ENCODE assay signal across 10 cellular contexts in genomic region chr3:11545186-11545851, GRCh38.
DNase-seq lines count a peak whose midpoint lies in the region; ATAC-seq and TF ChIP-seq lines count a peak whose summit lies in the region.
"Had no signal": no experiment of that assay in that cellular context is flagged by ENCODE, and none has a peak within 500 bp of the region (broad histone marks: within the 10 kb centered on the region; RNA-seq: fewer than 3 reads in every experiment).

No MANE protein-coding gene starts in this region.

- H3K9me3 ChIP-seq in WERI-Rb-1 (ENCODE audit: severe bottlenecking) (no peaks in the 10 kb centered on the region), mucosa of descending colon (no peaks in the 10 kb centered on the region), transverse colon (no peaks in the 10 kb centered on the region)

- H3K27ac ChIP-seq in WERI-Rb-1 (peak overlapping the region; percentile 72), transverse colon (peak overlapping the region; percentile 32 to 44 (median 36))
- H3K27ac ChIP-seq: parathyroid adenoma had no signal

- intact Hi-C loops in mucosa of descending colon (cut with DNase I, micrococcal nuclease) (no loop called here), transverse colon (cut with DNase I; ENCODE audit: low total_unique reads) (no loop called here), lower leg skin (cut with DNase I; ENCODE audit: low total_unique reads) (no loop called here)

- 78 to 89% methylated on average over 5 to 16 of the region's 16 CpGs for WGBS in transverse colon (ENCODE audit: low coverage in 1 of 2), 2 donors
- 68 to 73% methylated on average over 16 of the region's 16 CpGs for WGBS in lower leg skin, 2 donors

- H3K36me3 ChIP-seq in WERI-Rb-1 (no peaks in the 10 kb centered on the region), mucosa of descending colon (ENCODE audit: low read depth) (no peaks in the 10 kb centered on the region), transverse colon (no peaks in the 10 kb centered on the region)

- H3K4me3 ChIP-seq in WERI-Rb-1 (ENCODE audit: low read depth, low read length) (no peak overlapping the region), fibroblast of the aortic adventitia (ENCODE audit: low read depth, low read length) (no peak overlapping the region), mucosa of descending colon (no peak overlapping the region), transverse colon (no peak overlapping the region), lower leg skin (ENCODE audit: low read depth, poor library complexity, severe bottlenecking) (no peak overlapping the region)

- no peaks in the 10 kb centered on the region for H3K27me3 ChIP-seq in WERI-Rb-1 (ENCODE audit: insufficient read depth, low read depth, severe bottlenecking)
- H3K27me3 ChIP-seq in transverse colon = no peaks in the 10 kb centered on the region

- DNase-seq in WERI-Rb-1 (no peak), fibroblast of the aortic adventitia (ENCODE audit: low read depth) (peak; percentile 33), mucosa of descending colon (peak in 1 of 3 donors; percentile 17), transverse colon (no peak), lower leg skin (ENCODE audit: low spot score in 2 of 2) (no peak), NK-92 (lab: John Stamatoyannopoulos, UW; ENCODE audit: unreplicated experiment) (no peak), putamen (ENCODE audit: low spot score) (no peak)
- DNase-seq: PC-3; stimulated activated CD4-positive, alpha-beta T cell treated with anti-CD3 and anti-CD28 coated beads, Interleukin-4, amount 100 ng/mL, for 1 hour had no signal

- TF ChIP-seq CTCF in WERI-Rb-1 (IDR thresholded peaks at IDR 0.05; ENCODE audit: low read depth, low read length) (no peak), fibroblast of the aortic adventitia (IDR thresholded peaks at IDR 0.05; ENCODE audit: insufficient read depth, low read length) (peak; percentile 41), mucosa of descending colon (IDR thresholded peaks at IDR 0.05) (no peak), transverse colon (IDR thresholded peaks at IDR 0.05) (no peak), lower leg skin (IDR thresholded peaks at IDR 0.05) (no peak)

- no peaks in the 10 kb centered on the region for H3K4me1 ChIP-seq in mucosa of descending colon (ENCODE audit: low read depth)
- H3K4me1 ChIP-seq in transverse colon = peaks cover 4 to 11% (median 5%) of the 10 kb centered on the region in 4 donors

- TF ChIP-seq EP300 in transverse colon (IDR thresholded peaks at IDR 0.05; ENCODE audit: low read depth) = no peak

- no peak for TF ChIP-seq POLR2A in transverse colon (IDR thresholded peaks at IDR 0.05)
- TF ChIP-seq POLR2A in lower leg skin (IDR thresholded peaks at IDR 0.05) = no peak

- peak; percentile 9 for ATAC-seq in mucosa of descending colon
- ATAC-seq: PC-3 had no signal

- in situ Hi-C loops in transverse colon (cut with MboI; ENCODE audit: low pct_ligation_motif_present in 1 of 4, low pct_unique_long_range_greater_than_20kb in 1 of 4, low sequenced_read_pairs in 3 of 4) = no loop called here
